9 cellular contexts compared by ENCODE assay signal in genomic region chr9:114616684-114617520, GRCh38. TPM values are rescaled to one million over a fixed set of nuclear protein-coding genes. Genes with fewer than 3 reads are reported as not detected.
DNase-seq lines count a peak whose midpoint lies in the region; ATAC-seq and TF ChIP-seq lines count a peak whose summit lies in the region.
"Had no signal": no experiment of that assay in that cellular context is flagged by ENCODE, and none has a peak within 500 bp of the region (broad histone marks: within the 10 kb centered on the region; RNA-seq: fewer than 3 reads in every experiment).

No MANE protein-coding gene starts in this region.

- H3K27me3 Mint-ChIP-seq in activated naive CD8-positive, alpha-beta T cell treated with anti-CD3 and anti-CD28 coated beads for 36 hours: no peaks in the 10 kb centered on the region

- H3K4me3 ChIP-seq in mucosa of stomach (ENCODE audit: low read length): no peak overlapping the region

- peaks cover 27% of the 10 kb centered on the region for H3K4me1 ChIP-seq in mucosa of stomach (ENCODE audit: control insufficient read depth, insufficient read depth, low read length)

- H3K4me1 Mint-ChIP-seq in activated naive CD8-positive, alpha-beta T cell treated with anti-CD3 and anti-CD28 coated beads for 36 hours: peaks cover 46% of the 10 kb centered on the region

- peaks cover 2% of the 10 kb centered on the region for H3K9me3 Mint-ChIP-seq in activated naive CD8-positive, alpha-beta T cell treated with anti-CD3 and anti-CD28 coated beads for 36 hours

- H3K9me3 ChIP-seq in mucosa of stomach (ENCODE audit: control insufficient read depth, low read length): no peaks in the 10 kb centered on the region

- peaks cover 55% of the 10 kb centered on the region for H3K36me3 Mint-ChIP-seq in activated naive CD8-positive, alpha-beta T cell treated with anti-CD3 and anti-CD28 coated beads for 36 hours

- TF ChIP-seq CTCF in GM10266 (IDR thresholded peaks at IDR 0.05; ENCODE audit: control insufficient read depth, insufficient read depth, low read depth, missing control alignments) (no peak), GM20000 (IDR thresholded peaks at IDR 0.05; ENCODE audit: extremely low read depth, missing control alignments) (no peak)

- H3K27ac Mint-ChIP-seq in activated naive CD8-positive, alpha-beta T cell treated with anti-CD3 and anti-CD28 coated beads for 36 hours: peak overlapping the region; percentile 88

- H3K36me3 ChIP-seq in mucosa of stomach (ENCODE audit: control insufficient read depth, insufficient read depth, low read length): no peaks in the 10 kb centered on the region

- H3K4me3 Mint-ChIP-seq in activated naive CD8-positive, alpha-beta T cell treated with anti-CD3 and anti-CD28 coated beads for 36 hours: no peak overlapping the region

- ATAC-seq in HG03565 (IDR thresholded peaks at IDR 0.05; ENCODE audit: unreplicated experiment): peak; percentile 62

- DNase-seq in GM10266 (ENCODE audit: extremely low spot score) (peak; percentile 57), GM20000 (ENCODE audit: low spot score) (peak; percentile 65), NCI-H524 treated with DMSO at 0.1 percent for 48 hours (lab: John Stamatoyannopoulos, UW) (no peak), NCI-H1105 treated with DMSO at 0.1 percent for 48 hours (lab: John Stamatoyannopoulos, UW) (no peak), EL (no peak)
- DNase-seq in activated naive CD8-positive, alpha-beta T cell treated with anti-CD3 and anti-CD28 coated beads for 36 hours: peak; percentile 13
- DNase-seq: IMR-90 had no signal

- peak overlapping the region; percentile 13 for H3K9ac ChIP-seq in mucosa of stomach (ENCODE audit: low read length)

- H3K27me3 ChIP-seq in mucosa of stomach (ENCODE audit: control insufficient read depth, insufficient read depth, low read length): no peaks in the 10 kb centered on the region

RNA-seq across cellular contexts. Expression of gene TMEM268, which starts 5.8 kb away (rescaled TPM):
- 10 to 100 TPM; 28.8 to 29.8 TPM for total RNA-seq in activated naive CD8-positive, alpha-beta T cell treated with anti-CD3 and anti-CD28 coated beads for 36 hours

RNA-seq across cellular contexts. Expression of gene ATP6V1G1, which starts 29.3 kb away (rescaled TPM):
- total RNA-seq in activated naive CD8-positive, alpha-beta T cell treated with anti-CD3 and anti-CD28 coated beads for 36 hours: 10 to 100 TPM; 41.7 to 41.9 TPM

RNA-seq across cellular contexts. Expression of gene TEX53, which starts 40.7 kb away (rescaled TPM):
- total RNA-seq in activated naive CD8-positive, alpha-beta T cell treated with anti-CD3 and anti-CD28 coated beads for 36 hours: not detected
- total RNA-seq: IMR-90 had no signal

Comparison
In these comparisons a context has a peak if more than half of its experiments do, and no peak if none do; other contexts are left out.
1. DNase-seq: peak in GM10266 (single experiment), GM20000 (single experiment) and activated naive CD8-positive, alpha-beta T cell treated with anti-CD3 and anti-CD28 coated beads for 36 hours (single experiment); none in NCI-H524 treated with DMSO at 0.1 percent for 48 hours (single experiment), NCI-H1105 treated with DMSO at 0.1 percent for 48 hours (single experiment) and EL (single experiment).